Comparison of ENCODE assay signal across 1 cellular context in genomic region chr14:99562848-99563748, GRCh38.
TF ChIP-seq lines count a peak whose summit lies in the region.

No MANE protein-coding gene starts in this region.

TF ChIP-seq in HepG2, 621 proteins besides CTCF, POLR2A, EP300 and RAD21 (continued from another document and continues in another):
- peak; percentile 50; the same call in 1 of the 2 replicates for TF ChIP-seq REPIN1 (CRISPR knock-in tag; IDR thresholded peaks at IDR 0.05; ENCODE audit: borderline replicate concordance, low read depth)
- no peak for TF ChIP-seq RBM22 (optimal IDR thresholded peaks at IDR 0.05; ENCODE audit: low read length)
- peak; percentile 79; the same call in 1 of the 2 replicates for TF ChIP-seq KDM3A (CRISPR knock-in tag; IDR thresholded peaks at IDR 0.05; ENCODE audit: low read depth)
- TF ChIP-seq CCAR2 (optimal IDR thresholded peaks at IDR 0.05; ENCODE audit: low read depth, low read length) = no peak
- TF ChIP-seq ZNF615 (CRISPR knock-in tag; IDR thresholded peaks at IDR 0.05; ENCODE audit: borderline replicate concordance) = no peak
- TF ChIP-seq KLF13 (CRISPR knock-in tag; IDR thresholded peaks at IDR 0.05) = 0 out of 2 replicates have a peak, but pooled peaks have one; percentile 41
- TF ChIP-seq TOE1 (CRISPR knock-in tag; IDR thresholded peaks at IDR 0.05) = no peak
- TF ChIP-seq ZBTB46 (CRISPR knock-in tag; IDR thresholded peaks at IDR 0.05; ENCODE audit: borderline replicate concordance) = no peak
- peak; percentile 92 for TF ChIP-seq SAP130 (CRISPR knock-in tag; IDR thresholded peaks at IDR 0.05; ENCODE audit: low read depth)
- TF ChIP-seq ZSCAN22 (CRISPR knock-in tag; IDR thresholded peaks at IDR 0.05) = no peak
- TF ChIP-seq ZNF616 (CRISPR knock-in tag; IDR thresholded peaks at IDR 0.05; ENCODE audit: low read depth) = no peak
- 0 out of 2 replicates have a peak, but pooled peaks have one; percentile 40 for TF ChIP-seq KLF11 (CRISPR knock-in tag; IDR thresholded peaks at IDR 0.05)
- peak; percentile 82; the same call in 1 of the 2 replicates for TF ChIP-seq ZNF292 (CRISPR knock-in tag; IDR thresholded peaks at IDR 0.05; ENCODE audit: borderline replicate concordance, low read depth)
- TF ChIP-seq ZNF510 (CRISPR knock-in tag; IDR thresholded peaks at IDR 0.05; ENCODE audit: low read depth) = no peak
- no peak for TF ChIP-seq ZNF317 (CRISPR knock-in tag; IDR thresholded peaks at IDR 0.05)
- TF ChIP-seq RNF219 (CRISPR knock-in tag; IDR thresholded peaks at IDR 0.05) = no peak
- no peak for TF ChIP-seq PCBP2 (optimal IDR thresholded peaks at IDR 0.05; ENCODE audit: low read depth, low read length, poor library complexity, severe bottlenecking)
- TF ChIP-seq HMG20A (CRISPR knock-in tag; IDR thresholded peaks at IDR 0.05; ENCODE audit: borderline replicate concordance) = no peak; the same call in 1 of the 2 replicates
- no peak for TF ChIP-seq ZNF326 (CRISPR knock-in tag; IDR thresholded peaks at IDR 0.05; ENCODE audit: borderline replicate concordance)
- TF ChIP-seq NR2C2 (CRISPR knock-in tag; IDR thresholded peaks at IDR 0.05; ENCODE audit: borderline replicate concordance) = peak; percentile 31; the same call in 1 of the 2 replicates
- TF ChIP-seq ZBTB38 (CRISPR knock-in tag; IDR thresholded peaks at IDR 0.05) = peak; percentile 79; the same call in 1 of the 2 replicates
- no peak for TF ChIP-seq MAFK (conservative IDR thresholded peaks at IDR 0.05 in 1 of 2, IDR thresholded peaks at IDR 0.05 in 1 of 2; ENCODE audit: low read length in 2 of 2)
- no peak for TF ChIP-seq ZNF484 (CRISPR knock-in tag; IDR thresholded peaks at IDR 0.05; ENCODE audit: borderline replicate concordance, low read depth)
- TF ChIP-seq ZNF629 (CRISPR knock-in tag; conservative IDR thresholded peaks at IDR 0.05) = no peak
- TF ChIP-seq ZNF790 (CRISPR knock-in tag; IDR thresholded peaks at IDR 0.05; ENCODE audit: borderline replicate concordance) = no peak
- no peak for TF ChIP-seq HOXA7 (CRISPR knock-in tag; IDR thresholded peaks at IDR 0.05)
- TF ChIP-seq ZNF33A (CRISPR knock-in tag; IDR thresholded peaks at IDR 0.05; ENCODE audit: borderline replicate concordance) = no peak
- TF ChIP-seq TBX3 (IDR thresholded peaks at IDR 0.05; ENCODE audit: borderline replicate concordance) = no peak
- no peak for TF ChIP-seq ZNF34 (CRISPR knock-in tag; IDR thresholded peaks at IDR 0.05; ENCODE audit: borderline replicate concordance)
- no peak for TF ChIP-seq ZNF670 (CRISPR knock-in tag; IDR thresholded peaks at IDR 0.05; ENCODE audit: borderline replicate concordance)
- peak; percentile 20 for TF ChIP-seq ZNF781 (CRISPR knock-in tag; IDR thresholded peaks at IDR 0.05; ENCODE audit: borderline replicate concordance, not compliant biosample characterization)
- TF ChIP-seq MXI1 (IDR thresholded peaks at IDR 0.05; ENCODE audit: borderline replicate concordance, low read depth, low read length) = peak; percentile 79; the same call in 1 of the 3 replicates
- TF ChIP-seq SNAPC2 (CRISPR knock-in tag; IDR thresholded peaks at IDR 0.05) = no peak
- no peak for TF ChIP-seq SRSF9 (IDR thresholded peaks at IDR 0.05; ENCODE audit: borderline replicate concordance, insufficient read depth, low read depth, low read length, poor library complexity, severe bottlenecking)
- no peak for TF ChIP-seq AKAP8 (CRISPR knock-in tag; IDR thresholded peaks at IDR 0.05)
- TF ChIP-seq ZNF30 (CRISPR knock-in tag; IDR thresholded peaks at IDR 0.05) = no peak
- TF ChIP-seq ZNF740 (CRISPR knock-in tag; IDR thresholded peaks at IDR 0.05) = no peak
- TF ChIP-seq SMARCC2 (IDR thresholded peaks at IDR 0.05) = no peak
- peak; percentile 53; the same call in 1 of the 2 replicates for TF ChIP-seq ZNF225 (CRISPR knock-in tag; IDR thresholded peaks at IDR 0.05)
- no peak for TF ChIP-seq TAF1 (CRISPR knock-in tag; IDR thresholded peaks at IDR 0.05)
- TF ChIP-seq ARID3A (IDR thresholded peaks at IDR 0.05; ENCODE audit: low read depth, low read length) = no peak
- no peak for TF ChIP-seq ZNF180 (CRISPR knock-in tag; IDR thresholded peaks at IDR 0.05; ENCODE audit: borderline replicate concordance, low read depth)
- no peak for TF ChIP-seq CREBL2 (CRISPR knock-in tag; IDR thresholded peaks at IDR 0.05; ENCODE audit: borderline replicate concordance)
- no peak for TF ChIP-seq ZBTB39 (CRISPR knock-in tag; IDR thresholded peaks at IDR 0.05)
- no peak for TF ChIP-seq ADNP (CRISPR knock-in tag; IDR thresholded peaks at IDR 0.05)
- no peak for TF ChIP-seq ZNF451 (CRISPR knock-in tag; IDR thresholded peaks at IDR 0.05)
- TF ChIP-seq EEA1 (CRISPR knock-in tag; IDR thresholded peaks at IDR 0.05; ENCODE audit: borderline replicate concordance) = no peak
- no peak for TF ChIP-seq SKI (IDR thresholded peaks at IDR 0.05; ENCODE audit: partially characterized antibody)
- TF ChIP-seq CC2D1A (CRISPR knock-in tag; IDR thresholded peaks at IDR 0.05) = no peak
- no peak; the same call in 1 of the 2 replicates for TF ChIP-seq KDM5B (CRISPR knock-in tag; IDR thresholded peaks at IDR 0.05; ENCODE audit: borderline replicate concordance)
- no peak for TF ChIP-seq RBM39 (IDR thresholded peaks at IDR 0.05; ENCODE audit: low read depth, low read length, poor library complexity, severe bottlenecking)
- TF ChIP-seq SRSF1 (optimal IDR thresholded peaks at IDR 0.05; ENCODE audit: low read depth, low read length) = no peak
- no peak for TF ChIP-seq ZNF557 (CRISPR knock-in tag; IDR thresholded peaks at IDR 0.05)
- TF ChIP-seq CEBPB (IDR thresholded peaks at IDR 0.05; ENCODE audit: borderline replicate concordance, low read depth, low read length) = no peak
- no peak for TF ChIP-seq ZNF44 (CRISPR knock-in tag; IDR thresholded peaks at IDR 0.05)
- TF ChIP-seq PHF21A (CRISPR knock-in tag; IDR thresholded peaks at IDR 0.05) = no peak
- TF ChIP-seq BORCS8-MEF2B (CRISPR knock-in tag; IDR thresholded peaks at IDR 0.05) = no peak
- no peak for TF ChIP-seq BATF2 (CRISPR knock-in tag; IDR thresholded peaks at IDR 0.05)
- TF ChIP-seq FIP1L1 (IDR thresholded peaks at IDR 0.05; ENCODE audit: borderline replicate concordance, insufficient read depth, low read depth, low read length) = no peak
- no peak for TF ChIP-seq NFE2 (CRISPR knock-in tag; IDR thresholded peaks at IDR 0.05)
- TF ChIP-seq ZBTB8A (CRISPR knock-in tag; IDR thresholded peaks at IDR 0.05; ENCODE audit: borderline replicate concordance, low read depth) = no peak
- TF ChIP-seq PAX8 (CRISPR knock-in tag; IDR thresholded peaks at IDR 0.05; ENCODE audit: borderline replicate concordance) = no peak
- TF ChIP-seq ERF (CRISPR knock-in tag; IDR thresholded peaks at IDR 0.05) = peak; percentile 74; the same call in 1 of the 2 replicates
- TF ChIP-seq ZBTB26 (CRISPR knock-in tag; IDR thresholded peaks at IDR 0.05; ENCODE audit: borderline replicate concordance) = no peak
- TF ChIP-seq KLF16 (CRISPR knock-in tag; IDR thresholded peaks at IDR 0.05) = peak in 1 of 2 experiments; percentile 81; a peak in 2 of 4 replicates
- TF ChIP-seq ZBTB14 (CRISPR knock-in tag; IDR thresholded peaks at IDR 0.05) = no peak
- TF ChIP-seq DMAP1 (CRISPR knock-in tag; IDR thresholded peaks at IDR 0.05) = no peak
- TF ChIP-seq RNF2 (conservative IDR thresholded peaks at IDR 0.05; ENCODE audit: low read depth) = no peak
- no peak for TF ChIP-seq ZNF441 (CRISPR knock-in tag; IDR thresholded peaks at IDR 0.05; ENCODE audit: borderline replicate concordance)
- TF ChIP-seq JUNB (CRISPR knock-in tag; IDR thresholded peaks at IDR 0.05; ENCODE audit: borderline replicate concordance) = no peak
- TF ChIP-seq ZNF672 (CRISPR knock-in tag; IDR thresholded peaks at IDR 0.05) = no peak
- no peak for TF ChIP-seq NFKB2 (CRISPR knock-in tag; IDR thresholded peaks at IDR 0.05; ENCODE audit: borderline replicate concordance)
- TF ChIP-seq ZFP90 (CRISPR knock-in tag; IDR thresholded peaks at IDR 0.05; ENCODE audit: borderline replicate concordance) = no peak
- TF ChIP-seq GTF3A (CRISPR knock-in tag; conservative IDR thresholded peaks at IDR 0.05) = no peak
